In the genomic region with DNA sequence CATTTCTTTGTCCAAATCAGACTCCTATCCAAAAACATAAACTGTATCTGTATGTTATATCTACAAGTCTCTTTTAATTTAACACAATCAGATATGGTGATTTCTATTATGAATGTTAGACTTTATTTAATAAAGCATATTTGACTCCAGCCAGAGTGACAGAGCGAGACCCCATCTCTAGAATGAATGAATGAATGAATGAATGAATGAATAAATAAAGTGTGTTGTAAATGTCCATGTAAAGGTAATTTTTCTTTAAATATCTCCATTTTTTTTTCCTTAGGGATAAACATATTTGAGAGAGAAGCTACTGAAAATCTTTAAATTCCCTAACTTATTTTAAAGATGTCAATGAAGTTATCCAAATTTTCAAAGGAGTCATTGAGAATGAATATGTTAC, we compare ENCODE assay signal across 23 cellular contexts. TPM values are rescaled to one million over a fixed set of nuclear protein-coding genes. Genes with fewer than 3 reads are reported as not detected.
A peak's percentile ranks its signal among the peaks of the same experiment; 100 is the strongest.
DNase-seq lines count a peak whose midpoint lies in the region; ATAC-seq, FAIRE-seq and TF ChIP-seq lines count a peak whose summit lies in the region.
"Had no signal": no experiment of that assay in that cellular context is flagged by ENCODE, and none has a peak within 500 bp of the region (broad histone marks: within the 10 kb centered on the region; RNA-seq: fewer than 3 reads in every experiment).

No MANE protein-coding gene starts in this region.

- H4K20me1 ChIP-seq in mammary epithelial cell (ENCODE audit: insufficient read depth, low read length) (no peaks in the 10 kb centered on the region), HCT116 (ENCODE audit: insufficient read depth) (no peaks in the 10 kb centered on the region), GM12878 (ENCODE audit: control insufficient read depth, insufficient read depth) (no peaks in the 10 kb centered on the region)
- H4K20me1 ChIP-seq: BLaER1 treated with 17β-estradiol and CSF1 and Interleukin-3, amounts not matched to agents 10 nM and 100 nM had no signal

- H3K27ac Mint-ChIP-seq in MCF 10A (ENCODE audit: low read depth, unreplicated experiment) (peak overlapping the region; percentile 12), progenitor cell of endocrine pancreas (peak overlapping the region; percentile 96), endothelial cell (ENCODE audit: unreplicated experiment) (no peak overlapping the region), immature natural killer cell (no peak overlapping the region)
- H3K27ac Mint-ChIP-seq: CD14-positive monocyte; CD4-positive, alpha-beta T cell had no signal

- dilution Hi-C loops in mammary epithelial cell (cut with HindIII; ENCODE audit: low sequenced_read_pairs), result no loop called here

- no peak overlapping the region for H3K9ac ChIP-seq in mammary epithelial cell (ENCODE audit: insufficient read depth, low read length)
- no peak overlapping the region for H3K9ac ChIP-seq in HCT116 (ENCODE audit: low read length)
- H3K9ac ChIP-seq in GM12878 (ENCODE audit: control insufficient read depth, insufficient read depth, low read length), result no peak overlapping the region
- H3K9ac ChIP-seq: BLaER1 treated with 17β-estradiol and CSF1 and Interleukin-3, amounts not matched to agents 10 nM and 100 nM; GM23248 had no signal

- H3K4me1 ChIP-seq in mammary epithelial cell (ENCODE audit: insufficient read depth, low read length) (no peaks in the 10 kb centered on the region), HCT116 (ENCODE audit: control insufficient read depth in 1 of 2, insufficient read depth in 2 of 2, low read length in 2 of 2) (peaks cover 20 to 22% of the 10 kb centered on the region in 2 experiments), GM12878 (ENCODE audit: control insufficient read depth, insufficient read depth, low read length) (no peaks in the 10 kb centered on the region)
- H3K4me1 ChIP-seq: BE2C; BLaER1 treated with 17β-estradiol and CSF1 and Interleukin-3, amounts not matched to agents 10 nM and 100 nM had no signal

- CTCF ChIA-PET in MCF 10A (lab: Yijun Ruan, JAX) (interaction anchor here (0.5 to 1.6 kb wide), 2 partner anchors 19 to 1535 kb away, joined by 3 to 6 read pairs; a partner anchor contains a TSS), mammary epithelial cell (lab: Charles Lee; ENCODE audit: low non-redundant PET) (no interaction called here), HCT116 (lab: Charles Lee) (interaction anchor here (0.9 kb wide), 1 partner anchor 19 kb away, joined by 5 read pairs; a partner anchor contains a TSS), GM12878 (lab: Yijun Ruan, JAX) (no interaction called here)

- BruUV-seq in MCF 10A (replicated peaks; lab: Mats Ljungman, UMichigan) (no TSS peak), mammary epithelial cell (replicated peaks; lab: Mats Ljungman, UMichigan) (no TSS peak), HCT116 (replicated peaks; lab: Mats Ljungman, UMichigan) (no TSS peak), GM12878 (replicated peaks; lab: Mats Ljungman, UMichigan) (no TSS peak)

- H3K36me3 Mint-ChIP-seq in MCF 10A (ENCODE audit: insufficient read depth, unreplicated experiment) (peaks cover 50% of the 10 kb centered on the region), progenitor cell of endocrine pancreas (ENCODE audit: insufficient read depth) (peaks cover 25% of the 10 kb centered on the region), endothelial cell (ENCODE audit: low read depth, unreplicated experiment) (peaks cover 6% of the 10 kb centered on the region), immature natural killer cell (peaks cover 0 to 13% (median 3%) of the 10 kb centered on the region in 3 donors)

- no peaks in the 10 kb centered on the region for H3K27me3 Mint-ChIP-seq in MCF 10A (ENCODE audit: insufficient read depth, unreplicated experiment)
- H3K27me3 Mint-ChIP-seq in progenitor cell of endocrine pancreas, result no peaks in the 10 kb centered on the region
- no peaks in the 10 kb centered on the region for H3K27me3 Mint-ChIP-seq in endothelial cell (ENCODE audit: unreplicated experiment)
- H3K27me3 Mint-ChIP-seq in immature natural killer cell (ENCODE audit: low read depth in 3 of 3), result peaks cover 0 to 3% (median 0%) of the 10 kb centered on the region in 3 donors
- H3K27me3 Mint-ChIP-seq: CD4-positive, alpha-beta T cell; CD8-positive, alpha-beta memory T cell had no signal

- POLR2A ChIA-PET in MCF 10A (lab: Yijun Ruan, JAX), result no interaction called here
- POLR2A ChIA-PET in HCT116 (lab: Charles Lee), result no interaction called here
- POLR2A ChIA-PET in GM12878 (lab: Charles Lee), result no interaction called here

- H3K9me3 ChIP-seq in mammary epithelial cell (replicated peaks; ENCODE audit: insufficient read depth, low read length), result no peaks in the 10 kb centered on the region
- H3K9me3 ChIP-seq in HCT116 (ENCODE audit: control insufficient read depth in 1 of 2, insufficient read depth in 1 of 2, low read depth in 1 of 2, low read length in 2 of 2), result no peaks in the 10 kb centered on the region
- no peaks in the 10 kb centered on the region for H3K9me3 ChIP-seq in GM12878 (replicated peaks; ENCODE audit: control insufficient read depth, insufficient read depth, low read length)
- H3K9me3 ChIP-seq: BE2C; BLaER1 treated with 17β-estradiol and CSF1 and Interleukin-3, amounts not matched to agents 10 nM and 100 nM had no signal

- TF ChIP-seq RAD21 in HCT116 (IDR thresholded peaks at IDR 0.05; ENCODE audit: low read depth) (no peak), GM12878 (IDR thresholded peaks at IDR 0.05; ENCODE audit: insufficient read depth, low read depth, low read length) (no peak)

- SMC1A ChIA-PET in GM12878 (lab: Charles Lee; ENCODE audit: uncharacterized antibody, unreplicated experiment), result interaction anchor here (0.6 kb wide), 1 partner anchor 39 kb away, joined by 4 read pairs; no protein-coding TSS in a partner anchor

- TF ChIP-seq EP300 in GM12878 (IDR thresholded peaks at IDR 0.05; ENCODE audit: borderline replicate concordance in 1 of 2, control insufficient read depth in 1 of 2, low read depth in 2 of 2, low read length in 2 of 2), result no peak

- H3K79me2 ChIP-seq in mammary epithelial cell (ENCODE audit: insufficient read depth, low read length) (no peaks in the 10 kb centered on the region), HCT116 (ENCODE audit: insufficient read depth, low read length) (no peaks in the 10 kb centered on the region), GM12878 (ENCODE audit: control insufficient read depth, insufficient read depth, low read length) (no peaks in the 10 kb centered on the region)

- peaks cover 5% of the 10 kb centered on the region for H3K36me3 ChIP-seq in mammary epithelial cell (ENCODE audit: insufficient read depth, low read length)
- H3K36me3 ChIP-seq in HCT116 (ENCODE audit: control insufficient read depth in 1 of 2, insufficient read depth in 2 of 2, low read length in 2 of 2), result peaks cover 5 to 20% of the 10 kb centered on the region in 2 experiments
- peaks cover 0 to 6% of the 10 kb centered on the region in 2 experiments; a peak in 3 of 4 replicates for H3K36me3 ChIP-seq in GM12878 (ENCODE audit: control insufficient read depth in 2 of 2, insufficient read depth in 2 of 2, low read length in 1 of 2)
- H3K36me3 ChIP-seq: BE2C had no signal

- RAD21 ChIA-PET in HCT116 (lab: Charles Lee; ENCODE audit: low non-redundant PET in 1 of 2, low total read pairs in 2 of 2, uncharacterized antibody in 2 of 2, unreplicated experiment in 2 of 2), result no interaction called here
- RAD21 ChIA-PET in GM12878 (lab: Charles Lee; ENCODE audit: unreplicated experiment), result no interaction called here

- H2AFZ ChIP-seq in mammary epithelial cell (ENCODE audit: low read depth, low read length) (no peak overlapping the region), HCT116 (ENCODE audit: low read depth, low read length, poor library complexity, severe bottlenecking) (no peak overlapping the region), GM12878 (ENCODE audit: control insufficient read depth, low read depth, low read length) (no peak overlapping the region)
- H2AFZ ChIP-seq: GM23248 had no signal

- peak; percentile 70 for FAIRE-seq in GM12878 (lab: Jason Lieb, UNC)
- FAIRE-seq: GM12892, H1 had no signal

- H3K27ac ChIP-seq in mammary epithelial cell (ENCODE audit: insufficient read depth, low read depth, low read length), result no peak overlapping the region
- H3K27ac ChIP-seq in HCT116 (ENCODE audit: low read depth, low read length), result peak overlapping the region; percentile 47; the same call in 1 of the 2 replicates
- H3K27ac ChIP-seq in GM12878 (ENCODE audit: control insufficient read depth, insufficient read depth), result no peak overlapping the region
- H3K27ac ChIP-seq: 22Rv1; BLaER1 treated with 17β-estradiol and CSF1 and Interleukin-3, amounts not matched to agents 10 nM and 100 nM; GM23248 had no signal

- WGBS in mammary epithelial cell (ENCODE audit: low coverage, missing lambda C conversion rate), result 100% methylated on average over 1 of the region's 1 CpG
- WGBS in GM12878 (ENCODE audit: insufficient coverage, insufficient replicate concordance, low lambda C conversion rate, missing lambda C conversion rate), result 96% methylated on average over 1 of the region's 1 CpG

- no peaks in the 10 kb centered on the region for H3K9me2 ChIP-seq in HCT116 (ENCODE audit: insufficient read depth)

- H3K27me3 ChIP-seq in mammary epithelial cell (ENCODE audit: insufficient read depth, low read length), result no peaks in the 10 kb centered on the region
- H3K27me3 ChIP-seq in HCT116 (ENCODE audit: insufficient read depth, low read length), result no peaks in the 10 kb centered on the region
- no peaks in the 10 kb centered on the region for H3K27me3 ChIP-seq in GM12878 (replicated peaks in 1 of 2; ENCODE audit: control insufficient read depth in 2 of 2, insufficient read depth in 2 of 2, low read length in 1 of 2)
- H3K27me3 ChIP-seq: BE2C; BLaER1 treated with 17β-estradiol and CSF1 and Interleukin-3, amounts not matched to agents 10 nM and 100 nM had no signal

- H3K9me3 Mint-ChIP-seq in MCF 10A (ENCODE audit: unreplicated experiment) (no peaks in the 10 kb centered on the region), progenitor cell of endocrine pancreas (ENCODE audit: low read depth) (no peaks in the 10 kb centered on the region), endothelial cell (ENCODE audit: unreplicated experiment) (no peaks in the 10 kb centered on the region), immature natural killer cell (no peaks in the 10 kb centered on the region)
- H3K9me3 Mint-ChIP-seq: CD4-positive, alpha-beta T cell; CD8-positive, alpha-beta memory T cell had no signal

- no peak for ATAC-seq in HCT116
- no peak for ATAC-seq in GM12878

- H3K4me2 ChIP-seq in mammary epithelial cell (ENCODE audit: insufficient read depth, low read depth, low read length), result no peak overlapping the region
- H3K4me2 ChIP-seq in HCT116 (ENCODE audit: low read length), result 0 out of 2 replicates have a peak overlapping the region, but pooled peaks have one; percentile 49
- H3K4me2 ChIP-seq in GM12878 (ENCODE audit: control insufficient read depth, insufficient read depth), result no peak overlapping the region
- H3K4me2 ChIP-seq: BLaER1 treated with 17β-estradiol and CSF1 and Interleukin-3, amounts not matched to agents 10 nM and 100 nM had no signal

- no peak for DNase-seq in MCF 10A (ENCODE audit: unreplicated experiment)
- DNase-seq in mammary epithelial cell, result no peak
- no peak for DNase-seq in HCT116 (ENCODE audit: low read depth, low spot score)
- no peak for DNase-seq in GM12878 (ENCODE audit: low read depth, low spot score)
- DNase-seq in progenitor cell of endocrine pancreas (ENCODE audit: low spot score, unreplicated experiment), result no peak
- no peak for DNase-seq in activated T-cell treated with anti-CD3 and anti-CD28 coated beads, Interleukin-2, amount 50 U/mL, for 48 hours
- DNase-seq in endothelial cell (ENCODE audit: low spot score), result no peak
- DNase-seq in immature natural killer cell, result no peak
- DNase-seq: BE2C; Calu3; CD4-positive, alpha-beta T cell; CD8-positive, alpha-beta memory T cell; DMS53; DMS79 treated with DMSO at 0.1 percent for 48 hours; GF-D8; GM23248; H7; HCEC 1CT had no signal

- intact Hi-C loops in MCF 10A (cut with micrococcal nuclease) (no loop called here), mammary epithelial cell (cut with micrococcal nuclease) (no loop called here), HCT116 (cut with micrococcal nuclease) (no loop called here), GM12878 (cut with micrococcal nuclease; ENCODE audit: unreplicated experiment) (no loop called here)

- H3K4me3 ChIP-seq in mammary epithelial cell (replicated peaks in 1 of 3; ENCODE audit: insufficient read depth in 1 of 3, low read depth in 2 of 3, low read length in 3 of 3) (no peak overlapping the region), HCT116 (replicated peaks in 1 of 2; ENCODE audit: low read depth in 1 of 2, low read length in 2 of 2) (no peak overlapping the region), GM12878 (no peak overlapping the region)
- H3K4me3 ChIP-seq: BLaER1 treated with 17β-estradiol and CSF1 and Interleukin-3, amounts not matched to agents 10 nM and 100 nM; GM23248 had no signal

- TF ChIP-seq CTCF in MCF 10A (IDR thresholded peaks at IDR 0.05; ENCODE audit: unreplicated experiment) (no peak), mammary epithelial cell (conservative IDR thresholded peaks at IDR 0.05 in 1 of 2, IDR thresholded peaks at IDR 0.05 in 1 of 2; ENCODE audit: extremely low read depth in 1 of 2, insufficient read depth in 1 of 2, low read depth in 1 of 2, low read length in 2 of 2) (no peak), HCT116 (IDR thresholded peaks at IDR 0.05 in 2 of 3, conservative IDR thresholded peaks at IDR 0.05 in 1 of 3; ENCODE audit: borderline replicate concordance in 1 of 3, insufficient read depth in 1 of 3, low read depth in 2 of 3, low read length in 2 of 3) (no peak), GM12878 (IDR thresholded peaks at IDR 0.05 in 2 of 3, conservative IDR thresholded peaks at IDR 0.05 in 1 of 3; ENCODE audit: control insufficient read depth in 2 of 3, extremely low read depth in 1 of 3, insufficient read depth in 1 of 3, low read depth in 3 of 3, low read length in 3 of 3) (no peak), progenitor cell of endocrine pancreas (IDR thresholded peaks at IDR 0.05; ENCODE audit: unreplicated experiment) (no peak), endothelial cell (IDR thresholded peaks at IDR 0.05; ENCODE audit: unreplicated experiment) (no peak)

- H3K4me3 Mint-ChIP-seq in MCF 10A (ENCODE audit: unreplicated experiment) (no peak overlapping the region), progenitor cell of endocrine pancreas (ENCODE audit: low read depth) (no peak overlapping the region), endothelial cell (ENCODE audit: unreplicated experiment) (no peak overlapping the region), immature natural killer cell (no peak overlapping the region)
- H3K4me3 Mint-ChIP-seq: CD14-positive monocyte; CD4-positive, alpha-beta T cell; CD8-positive, alpha-beta memory T cell had no signal

- H3K4me1 Mint-ChIP-seq in MCF 10A (ENCODE audit: insufficient read depth, unreplicated experiment) (no peaks in the 10 kb centered on the region), progenitor cell of endocrine pancreas (ENCODE audit: low read depth) (peaks cover 19% of the 10 kb centered on the region), endothelial cell (ENCODE audit: unreplicated experiment) (no peaks in the 10 kb centered on the region), immature natural killer cell (no peaks in the 10 kb centered on the region)
- H3K4me1 Mint-ChIP-seq: CD14-positive monocyte; CD8-positive, alpha-beta memory T cell had no signal

- TF ChIP-seq POLR2A in HCT116 (IDR thresholded peaks at IDR 0.05; ENCODE audit: borderline replicate concordance, extremely low read depth, insufficient read depth, insufficient read length), result no peak
- no peak for TF ChIP-seq POLR2A in GM12878 (IDR thresholded peaks at IDR 0.05; ENCODE audit: low read depth, low read length)

- in situ Hi-C loops in mammary epithelial cell (cut with MboI; ENCODE audit: low sequenced_read_pairs in 2 of 2) (no loop called here), GM12878 (cut with MboI) (no loop called here)

RNA-seq across cellular contexts. Expression of a gene that starts 18.1 kb away (rescaled TPM):
- total RNA-seq in MCF 10A (2022) (91.0 and 94.8 TPM in 2 replicates), mammary epithelial cell (10 to 100 TPM; 70.9 to 87.2 TPM), HCT116 (2021; ENCODE audit: unreplicated experiment) (87.6 TPM), GM12878 (2014; rRNA removed) (95.0 and 97.1 TPM in 2 replicates), GM12878 (2014; rRNA removed; fragmentation: Illumina TruSeq; extraction: Trizol) (80.8 and 87.6 TPM in 2 replicates), GM12878 (2021) (118 and 121 TPM in 2 replicates), progenitor cell of endocrine pancreas (135 and 139 TPM in 2 replicates), endothelial cell (ENCODE audit: unreplicated experiment) (52.0 TPM)
- polyA plus RNA-seq in mammary epithelial cell (49.8 TPM), GM12878 (2011; rRNA removed) (115 and 118 TPM in 2 replicates), GM12878 (2014; fragmentation: Illumina TruSeq; extraction: Trizol) (104 and 119 TPM in 2 replicates), GM12878 (2014; fragmentation: Nextera tagmentation; extraction: Ambion mirVana) (10 to 100 TPM; 24.3 to 32.8 TPM), GM12878 (2014; rRNA removed) (71.6 and 80.0 TPM in 2 replicates), GM12878 (2016; fragmentation: Nextera tagmentation; extraction: Ambion mirVana) (100 to 1,000 TPM; 107 to 108 TPM), immature natural killer cell (10 to 100 TPM; 49.6 to 55.7 (median 50.8) TPM)
- polyA minus RNA-seq in mammary epithelial cell, result 125 TPM
- 55.4 and 56.6 TPM in 2 replicates for polyA plus RNA-seq in HCT116 (2012)
- total RNA-seq in GM12878 (2013; cell fraction: nucleolus; rRNA removed), result 38.8 and 40.6 TPM in 2 replicates
- polyA plus RNA-seq in GM12878 (2011; ENCODE audit: low read depth), result 48.4 TPM
- polyA plus RNA-seq in GM12878 (2011; cell fraction: cytosol; rRNA removed), result 90.3 and 97.0 TPM in 2 replicates
- polyA plus RNA-seq in GM12878 (2011; cell fraction: nucleus; rRNA removed), result 267 and 465 TPM in 2 replicates
- 55.6 and 58.6 TPM in 2 replicates for polyA plus RNA-seq in GM12878 (2012)
- polyA minus RNA-seq in GM12878 (2011; rRNA and poly(A)+ RNA removed), result 130 and 166 TPM in 2 replicates
- 32.9 and 39.4 TPM in 2 replicates for polyA minus RNA-seq in GM12878 (2011; cell fraction: cytosol; rRNA and poly(A)+ RNA removed)
- polyA minus RNA-seq in GM12878 (2011; cell fraction: nucleus; rRNA and poly(A)+ RNA removed), result 70.1 and 92.0 TPM in 2 replicates

RNA-seq across cellular contexts. Expression of a gene that starts 19.1 kb away (rescaled TPM):
- total RNA-seq in MCF 10A (2022) (32.5 and 37.3 TPM in 2 replicates), mammary epithelial cell (10 to 100 TPM; 31.8 to 45.2 TPM), HCT116 (2021; ENCODE audit: unreplicated experiment) (41.7 TPM), GM12878 (2014; rRNA removed) (31.4 and 36.1 TPM in 2 replicates), GM12878 (2014; rRNA removed; fragmentation: Illumina TruSeq; extraction: Trizol) (21.7 and 23.9 TPM in 2 replicates), GM12878 (2021) (27.0 and 27.1 TPM in 2 replicates), progenitor cell of endocrine pancreas (61.8 and 62.0 TPM in 2 replicates), endothelial cell (ENCODE audit: unreplicated experiment) (54.3 TPM)
- polyA plus RNA-seq in mammary epithelial cell (38.4 TPM), GM12878 (2011; rRNA removed) (36.2 and 45.0 TPM in 2 replicates), GM12878 (2014; fragmentation: Illumina TruSeq; extraction: Trizol) (31.1 and 33.4 TPM in 2 replicates), GM12878 (2014; fragmentation: Nextera tagmentation; extraction: Ambion mirVana) (10 to 100 TPM; 20.0 to 24.0 TPM), GM12878 (2014; rRNA removed) (23.2 and 25.0 TPM in 2 replicates), GM12878 (2016; fragmentation: Nextera tagmentation; extraction: Ambion mirVana) (10 to 100 TPM; 46.7 to 48.7 TPM), immature natural killer cell (10 to 100 TPM; 32.3 to 58.6 (median 46.6) TPM)
- 23.4 TPM for polyA minus RNA-seq in mammary epithelial cell
- 25.6 and 31.9 TPM in 2 replicates for polyA plus RNA-seq in HCT116 (2012)
- 63.8 and 67.8 TPM in 2 replicates for total RNA-seq in GM12878 (2013; cell fraction: nucleolus; rRNA removed)
- polyA plus RNA-seq in GM12878 (2011; ENCODE audit: low read depth), result 17.2 TPM
- 40.8 and 45.2 TPM in 2 replicates for polyA plus RNA-seq in GM12878 (2011; cell fraction: cytosol; rRNA removed)
- polyA plus RNA-seq in GM12878 (2011; cell fraction: nucleus; rRNA removed), result 38.9 and 44.1 TPM in 2 replicates
- polyA plus RNA-seq in GM12878 (2012), result 16.8 and 20.9 TPM in 2 replicates
- 48.1 and 62.2 TPM in 2 replicates for polyA minus RNA-seq in GM12878 (2011; rRNA and poly(A)+ RNA removed)
- 19.2 and 20.3 TPM in 2 replicates for polyA minus RNA-seq in GM12878 (2011; cell fraction: cytosol; rRNA and poly(A)+ RNA removed)
- polyA minus RNA-seq in GM12878 (2011; cell fraction: nucleus; rRNA and poly(A)+ RNA removed), result 39.7 and 77.6 TPM in 2 replicates

Comparison
In these comparisons a context has a peak if more than half of its experiments do, and no peak if none do; other contexts are left out.
1. CTCF ChIA-PET loops: an anchor here in MCF 10A (0.5 to 1.6 kb wide) and HCT116 (0.9 kb wide); none called in mammary epithelial cell and GM12878.
2. H3K27ac Mint-ChIP-seq: peak in MCF 10A (single experiment) and progenitor cell of endocrine pancreas (single experiment); none in endothelial cell (single experiment) and immature natural killer cell (0 of 6).